1 cellular context compared by ENCODE assay signal in genomic region chr19:5961969-5962945, GRCh38.
TF ChIP-seq lines count a peak whose summit lies in the region.

No MANE protein-coding gene starts in this region.

TF ChIP-seq in HepG2, 621 proteins besides CTCF, POLR2A, EP300 and RAD21 (continued from another document and continues in another):
- TF ChIP-seq SKIL (CRISPR knock-in tag; IDR thresholded peaks at IDR 0.05; ENCODE audit: borderline replicate concordance) (peak; percentile 92), DZIP1 (CRISPR knock-in tag; IDR thresholded peaks at IDR 0.05) (no peak), BRCA1 (CRISPR knock-in tag; IDR thresholded peaks at IDR 0.05) (peak; percentile 78; the same call in 1 of the 2 replicates), WIZ (CRISPR knock-in tag; IDR thresholded peaks at IDR 0.05) (no peak), ZNF260 (CRISPR knock-in tag; IDR thresholded peaks at IDR 0.05; ENCODE audit: borderline replicate concordance, low read depth) (no peak), YEATS4 (CRISPR knock-in tag; IDR thresholded peaks at IDR 0.05; ENCODE audit: borderline replicate concordance) (peak; percentile 60; the same call in 1 of the 2 replicates), REXO4 (CRISPR knock-in tag; IDR thresholded peaks at IDR 0.05; ENCODE audit: borderline replicate concordance) (no peak), ATF4 (CRISPR knock-in tag; IDR thresholded peaks at IDR 0.05) (peak in 1 of 2 experiments; percentile 74; a peak in 2 of 4 replicates), ZNF350 (CRISPR knock-in tag; IDR thresholded peaks at IDR 0.05; ENCODE audit: borderline replicate concordance, low read depth) (peak; percentile 92), PBX2 (CRISPR knock-in tag; IDR thresholded peaks at IDR 0.05) (peak; percentile 77), ZNF879 (CRISPR knock-in tag; IDR thresholded peaks at IDR 0.05) (no peak; the same call in 1 of the 2 replicates), ZNF687 (CRISPR knock-in tag; IDR thresholded peaks at IDR 0.05) (peak; percentile 97), ZNF614 (CRISPR knock-in tag; IDR thresholded peaks at IDR 0.05; ENCODE audit: borderline replicate concordance) (peak; percentile 79; the same call in 1 of the 2 replicates), DNMT3B (CRISPR knock-in tag; conservative IDR thresholded peaks at IDR 0.05) (no peak; the same call in 1 of the 2 replicates), ZNF343 (CRISPR knock-in tag; IDR thresholded peaks at IDR 0.05) (no peak), SALL1 (CRISPR knock-in tag; IDR thresholded peaks at IDR 0.05) (peak; percentile 99), ZNF691 (CRISPR knock-in tag; IDR thresholded peaks at IDR 0.05; ENCODE audit: borderline replicate concordance, low read depth) (peak; percentile 60; the same call in 1 of the 2 replicates), ZNF292 (CRISPR knock-in tag; IDR thresholded peaks at IDR 0.05; ENCODE audit: borderline replicate concordance, low read depth) (peak; percentile 66; the same call in 1 of the 2 replicates), HNF4A (CRISPR knock-in tag; IDR thresholded peaks at IDR 0.05) (peak; percentile 70), ATF7-NPFF (CRISPR knock-in tag; IDR thresholded peaks at IDR 0.05; ENCODE audit: low read depth) (peak; percentile 86; the same call in 1 of the 2 replicates), ZNF580 (CRISPR knock-in tag; IDR thresholded peaks at IDR 0.05; ENCODE audit: borderline replicate concordance, low read depth) (peak; percentile 81), IRF2 (CRISPR knock-in tag; IDR thresholded peaks at IDR 0.05) (peak; percentile 92), ZNF124 (CRISPR knock-in tag; IDR thresholded peaks at IDR 0.05) (peak; percentile 56; the same call in 1 of the 2 replicates), PAF1 (CRISPR knock-in tag; IDR thresholded peaks at IDR 0.05) (no peak), ARID4A (CRISPR knock-in tag; IDR thresholded peaks at IDR 0.05; ENCODE audit: borderline replicate concordance) (peak; percentile 97), ZBTB4 (CRISPR knock-in tag; IDR thresholded peaks at IDR 0.05; ENCODE audit: borderline replicate concordance) (peak; percentile 98), SRSF1 (optimal IDR thresholded peaks at IDR 0.05; ENCODE audit: low read depth, low read length) (peak; percentile 56), ELF3 (CRISPR knock-in tag; IDR thresholded peaks at IDR 0.05) (peak; percentile 95), IKZF1 (IDR thresholded peaks at IDR 0.05) (no peak), ZNF746 (CRISPR knock-in tag; IDR thresholded peaks at IDR 0.05) (peak; percentile 89), ZFP82 (CRISPR knock-in tag; IDR thresholded peaks at IDR 0.05; ENCODE audit: borderline replicate concordance) (peak; percentile 69; the same call in 1 of the 2 replicates), ZNF362 (CRISPR knock-in tag; IDR thresholded peaks at IDR 0.05; ENCODE audit: borderline replicate concordance) (peak; percentile 40; the same call in 1 of the 2 replicates), ZFP36L2 (CRISPR knock-in tag; IDR thresholded peaks at IDR 0.05) (0 out of 2 replicates have a peak, but pooled peaks have one; percentile 27), MTF2 (CRISPR knock-in tag; IDR thresholded peaks at IDR 0.05; ENCODE audit: borderline replicate concordance) (peak; percentile 80; the same call in 1 of the 2 replicates)
